23 cellular contexts compared by ENCODE assay signal in the genomic region with DNA sequence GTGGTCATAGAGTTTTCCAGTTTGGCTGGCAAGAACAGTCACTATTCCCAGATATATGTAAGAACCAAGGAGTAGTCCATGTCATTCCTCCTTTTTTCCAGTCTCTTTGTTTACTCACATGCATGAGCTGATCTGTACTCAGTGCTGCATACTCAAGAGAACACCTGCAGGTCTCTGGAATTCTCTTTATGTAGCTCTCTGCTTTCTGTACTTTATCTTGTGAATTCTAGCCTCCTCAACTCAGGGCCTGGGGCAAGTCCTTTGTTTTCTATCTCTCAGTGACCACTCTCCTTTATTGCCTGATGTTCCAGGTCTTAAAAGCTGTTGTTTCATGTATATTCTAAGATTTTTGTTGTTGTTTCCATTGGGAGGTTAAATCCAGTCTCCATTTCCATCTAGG.
DNase-seq lines count a peak whose midpoint lies in the region; ATAC-seq and TF ChIP-seq lines count a peak whose summit lies in the region.
"Had no signal": no experiment of that assay in that cellular context is flagged by ENCODE, and none has a peak within 500 bp of the region (broad histone marks: within the 10 kb centered on the region; RNA-seq: fewer than 3 reads in every experiment).

No MANE protein-coding gene starts in this region.

- DNase-seq in NCI-H1417 (lab: John Stamatoyannopoulos, UW), result peak in 2 of 3 experiments; percentile 5 to 8
- no peak for DNase-seq in NCI-H1417 treated with DMSO at 0.1 percent for 48 hours (lab: John Stamatoyannopoulos, UW)
- DNase-seq in NCI-H69 (lab: John Stamatoyannopoulos, UW), result peak; percentile 8
- peak; percentile 53 for DNase-seq in islet precursor cell
- DNase-seq in testis, result no peak
- DNase-seq in tibial nerve (ENCODE audit: low spot score in 2 of 2), result no peak
- no peak for DNase-seq in Calu3
- DNase-seq: BE2C; CD8-positive, alpha-beta memory T cell; HCEC 1CT; IMR-90; KG1; MG63; NCI-H1105 treated with DMSO at 0.1 percent for 48 hours; NCI-H1694 treated with DMSO at 0.1 percent for 48 hours; NCI-H2081; NCI-H526 treated with DMSO at 0.1 percent for 48 hours; OCI-M1; SIG-M5 had no signal

- no peak overlapping the region for H3K4me3 Mint-ChIP-seq in Calu3 (ENCODE audit: low read depth, unreplicated experiment)
- H3K4me3 Mint-ChIP-seq: CD14-positive monocyte; CD8-positive, alpha-beta memory T cell had no signal

- H3K36me3 ChIP-seq in testis (ENCODE audit: low read depth, missing control alignments) (no peaks in the 10 kb centered on the region), tibial nerve (no peaks in the 10 kb centered on the region), gastroesophageal sphincter (no peaks in the 10 kb centered on the region)
- H3K36me3 ChIP-seq: BE2C, MG63 had no signal

- no peaks in the 10 kb centered on the region for H3K4me1 Mint-ChIP-seq in Calu3 (ENCODE audit: low read depth, unreplicated experiment)
- H3K4me1 Mint-ChIP-seq: CD8-positive, alpha-beta memory T cell had no signal

- no TSS peak for BruUV-seq in Calu3 (replicated peaks; lab: Mats Ljungman, UMichigan)

- H3K4me3 ChIP-seq in testis, result no peak overlapping the region
- no peak overlapping the region for H3K4me3 ChIP-seq in tibial nerve
- H3K4me3 ChIP-seq in gastroesophageal sphincter, result no peak overlapping the region
- H3K4me3 ChIP-seq: MG63, SK-N-MC had no signal

- intact Hi-C loops in testis (cut with DNase I; ENCODE audit: low total_unique reads), result no loop called here
- intact Hi-C loops in Calu3 (cut with micrococcal nuclease; ENCODE audit: unreplicated experiment), result no loop called here

- H3K27ac Mint-ChIP-seq in Calu3 (ENCODE audit: unreplicated experiment), result no peak overlapping the region
- H3K27ac Mint-ChIP-seq: CD8-positive, alpha-beta memory T cell had no signal

- H3K27ac ChIP-seq in testis, result no peak overlapping the region
- no peak overlapping the region for H3K27ac ChIP-seq in tibial nerve
- no peak overlapping the region for H3K27ac ChIP-seq in gastroesophageal sphincter
- H3K27ac ChIP-seq: 22Rv1, SK-N-MC had no signal

- TF ChIP-seq CTCF in testis (IDR thresholded peaks at IDR 0.05), result no peak
- no peak for TF ChIP-seq CTCF in tibial nerve (IDR thresholded peaks at IDR 0.05)
- TF ChIP-seq CTCF in Calu3 (IDR thresholded peaks at IDR 0.05; ENCODE audit: unreplicated experiment), result no peak
- TF ChIP-seq CTCF in gastroesophageal sphincter (IDR thresholded peaks at IDR 0.05), result no peak

- no peaks in the 10 kb centered on the region for H3K9me3 ChIP-seq in testis
- H3K9me3 ChIP-seq in tibial nerve, result no peaks in the 10 kb centered on the region
- H3K9me3 ChIP-seq in gastroesophageal sphincter, result no peaks in the 10 kb centered on the region
- H3K9me3 ChIP-seq: BE2C, MG63 had no signal

- no peaks in the 10 kb centered on the region for H3K9me3 Mint-ChIP-seq in Calu3 (ENCODE audit: low read depth, unreplicated experiment)
- H3K9me3 Mint-ChIP-seq: CD8-positive, alpha-beta memory T cell had no signal

- no peak for TF ChIP-seq EP300 in tibial nerve (IDR thresholded peaks at IDR 0.05)
- TF ChIP-seq EP300 in gastroesophageal sphincter (IDR thresholded peaks at IDR 0.05), result no peak

- H3K36me3 Mint-ChIP-seq in Calu3 (ENCODE audit: insufficient read depth, unreplicated experiment), result no peaks in the 10 kb centered on the region

- TF ChIP-seq POLR2A in testis (IDR thresholded peaks at IDR 0.05), result no peak
- TF ChIP-seq POLR2A in tibial nerve (IDR thresholded peaks at IDR 0.05), result no peak
- no peak for TF ChIP-seq POLR2A in gastroesophageal sphincter (IDR thresholded peaks at IDR 0.05)

- no peaks in the 10 kb centered on the region for H3K4me1 ChIP-seq in testis
- H3K4me1 ChIP-seq in tibial nerve, result no peaks in the 10 kb centered on the region
- no peaks in the 10 kb centered on the region for H3K4me1 ChIP-seq in gastroesophageal sphincter

- H3K27me3 Mint-ChIP-seq in Calu3 (ENCODE audit: unreplicated experiment), result no peaks in the 10 kb centered on the region
- H3K27me3 Mint-ChIP-seq: CD8-positive, alpha-beta memory T cell had no signal

- CTCF ChIA-PET in Calu3 (lab: Charles Lee), result no interaction called here

- H3K27me3 ChIP-seq in testis, result no peaks in the 10 kb centered on the region
- H3K27me3 ChIP-seq in tibial nerve, result no peaks in the 10 kb centered on the region
- H3K27me3 ChIP-seq in gastroesophageal sphincter, result no peaks in the 10 kb centered on the region
- H3K27me3 ChIP-seq: BE2C, MG63 had no signal

- ATAC-seq in gastroesophageal sphincter, result no peak

Comparison
In these comparisons a context has a peak if more than half of its experiments do, and no peak if none do; other contexts are left out.
1. DNase-seq: peak in NCI-H1417 (2 of 3), NCI-H69 (single experiment) and islet precursor cell (single experiment); none in NCI-H1417 treated with DMSO at 0.1 percent for 48 hours (single experiment), testis (single experiment), tibial nerve (0 of 2) and Calu3 (single experiment).